9 cellular contexts compared by ENCODE assay signal in genomic region chr11:72737341-72737740, GRCh38. TPM values are rescaled to one million over a fixed set of nuclear protein-coding genes. Genes with fewer than 3 reads are reported as not detected.
DNase-seq lines count a peak whose midpoint lies in the region; ATAC-seq, FAIRE-seq and TF ChIP-seq lines count a peak whose summit lies in the region.
"Had no signal": no experiment of that assay in that cellular context is flagged by ENCODE, and none has a peak within 500 bp of the region (broad histone marks: within the 10 kb centered on the region; RNA-seq: fewer than 3 reads in every experiment).

No MANE protein-coding gene starts in this region.

- intact Hi-C loops in activated CD8-positive, alpha-beta T cell treated with anti-CD3 and anti-CD28 coated beads for 36 hours (cut with micrococcal nuclease), result no loop called here

- H3K27ac ChIP-seq in keratinocyte (ENCODE audit: control insufficient read depth, insufficient read depth, low read length) (peak overlapping the region; percentile 79), stomach smooth muscle (ENCODE audit: low read length) (peak overlapping the region; percentile 24)

- peaks cover 6% of the 10 kb centered on the region for H3K9me1 ChIP-seq in keratinocyte (ENCODE audit: control insufficient read depth, extremely low read depth, insufficient read depth, low read length)

- no peak overlapping the region for H2AFZ ChIP-seq in keratinocyte (ENCODE audit: control insufficient read depth, low read length)

- H3K27me3 ChIP-seq in keratinocyte (ENCODE audit: control insufficient read depth, extremely low read depth, insufficient read depth, low read length) (no peaks in the 10 kb centered on the region), stomach smooth muscle (ENCODE audit: control insufficient read depth in 1 of 2, insufficient read depth in 2 of 2, low read length in 2 of 2) (no peaks in the 10 kb centered on the region)

- H3K4me3 ChIP-seq in keratinocyte (ENCODE audit: control insufficient read depth in 2 of 3, extremely low read depth in 1 of 3, insufficient read depth in 2 of 3, low read depth in 1 of 3, low read length in 3 of 3), result no peak overlapping the region
- no peak overlapping the region for H3K4me3 ChIP-seq in stomach smooth muscle (ENCODE audit: low read length in 2 of 2)

- H3K9me3 Mint-ChIP-seq in activated CD8-positive, alpha-beta memory T cell treated with anti-CD3 and anti-CD28 coated beads, Interleukin-2, amount 10 ng/mL, durations not matched to agents 7 days and 5 days (ENCODE audit: low read depth), result no peaks in the 10 kb centered on the region
- H3K9me3 Mint-ChIP-seq in activated CD8-positive, alpha-beta T cell treated with anti-CD3 and anti-CD28 coated beads for 36 hours, result no peaks in the 10 kb centered on the region

- CTCF ChIA-PET in activated CD8-positive, alpha-beta memory T cell treated with anti-CD3 and anti-CD28 coated beads, Interleukin-2, amount 10 ng/mL, durations not matched to agents 7 days and 5 days (lab: Charles Lee), result interaction anchor here (1.0 to 3.1 kb wide), 7 partner anchors 9 to 448 kb away, joined by 3 to 19 read pairs (median 6); partner anchors contain the start of genes ATG16L2 and STARD10
- CTCF ChIA-PET in activated CD8-positive, alpha-beta T cell treated with anti-CD3 and anti-CD28 coated beads for 36 hours (lab: Charles Lee), result interaction anchor here (1.3 to 6.0 kb wide), 5 partner anchors 13 to 447 kb away, joined by 3 to 33 read pairs (median 5); partner anchors contain the start of gene STARD10

- H3K36me3 Mint-ChIP-seq in activated CD8-positive, alpha-beta memory T cell treated with anti-CD3 and anti-CD28 coated beads, Interleukin-2, amount 10 ng/mL, durations not matched to agents 7 days and 5 days, result peaks cover 1% of the 10 kb centered on the region
- H3K36me3 Mint-ChIP-seq in activated CD8-positive, alpha-beta T cell treated with anti-CD3 and anti-CD28 coated beads for 36 hours (ENCODE audit: low read depth), result no peaks in the 10 kb centered on the region

- no peak for TF ChIP-seq CTCF in activated CD8-positive, alpha-beta T cell treated with anti-CD3 and anti-CD28 coated beads for 36 hours (IDR thresholded peaks at IDR 0.05)
- no peak for TF ChIP-seq CTCF in keratinocyte (optimal IDR thresholded peaks at IDR 0.05 in 1 of 3, IDR thresholded peaks at IDR 0.05 in 1 of 3, conservative IDR thresholded peaks at IDR 0.05 in 1 of 3; ENCODE audit: extremely low read depth in 1 of 3, insufficient read depth in 2 of 3, low read length in 3 of 3)

- dilution Hi-C loops in keratinocyte (cut with MboI; ENCODE audit: extremely low pct_ligation_motif_present, low sequenced_read_pairs), result no loop called here

- peak overlapping the region; percentile 61 for H3K4me2 ChIP-seq in keratinocyte (ENCODE audit: control insufficient read depth, extremely low read depth, insufficient read depth, low read depth, low read length)

- H3K9me3 ChIP-seq in keratinocyte (ENCODE audit: control insufficient read depth, low read depth, low read length) (no peaks in the 10 kb centered on the region), stomach smooth muscle (ENCODE audit: control insufficient read depth in 2 of 2, low read length in 2 of 2) (no peaks in the 10 kb centered on the region)

- no peaks in the 10 kb centered on the region for H3K27me3 Mint-ChIP-seq in activated CD8-positive, alpha-beta memory T cell treated with anti-CD3 and anti-CD28 coated beads, Interleukin-2, amount 10 ng/mL, durations not matched to agents 7 days and 5 days
- no peaks in the 10 kb centered on the region for H3K27me3 Mint-ChIP-seq in activated CD8-positive, alpha-beta T cell treated with anti-CD3 and anti-CD28 coated beads for 36 hours

- TF ChIP-seq POLR2A in GM18505 (IDR thresholded peaks at IDR 0.05; ENCODE audit: borderline replicate concordance, extremely low read depth, insufficient read depth, insufficient read length), result no peak

- no peak overlapping the region for H3K4me3 Mint-ChIP-seq in activated CD8-positive, alpha-beta memory T cell treated with anti-CD3 and anti-CD28 coated beads, Interleukin-2, amount 10 ng/mL, durations not matched to agents 7 days and 5 days
- no peak overlapping the region for H3K4me3 Mint-ChIP-seq in activated CD8-positive, alpha-beta T cell treated with anti-CD3 and anti-CD28 coated beads for 36 hours

- H3K36me3 ChIP-seq in keratinocyte (ENCODE audit: control insufficient read depth in 2 of 2, extremely low read depth in 1 of 2, insufficient read depth in 2 of 2, low read length in 2 of 2) (peaks cover 0 to 14% of the 10 kb centered on the region in 2 experiments), stomach smooth muscle (ENCODE audit: control insufficient read depth in 2 of 2, insufficient read depth in 2 of 2, low read length in 2 of 2) (no peaks in the 10 kb centered on the region)

- no peaks in the 10 kb centered on the region for H4K20me1 ChIP-seq in keratinocyte (ENCODE audit: control insufficient read depth, extremely low read depth, insufficient read depth, low read length)

- H3K4me1 ChIP-seq in keratinocyte (ENCODE audit: control insufficient read depth, extremely low read depth, insufficient read depth, low read length) (peaks cover 53% of the 10 kb centered on the region), stomach smooth muscle (ENCODE audit: control insufficient read depth, insufficient read depth, low read length) (peaks cover 37% of the 10 kb centered on the region)

- no peak for ATAC-seq in activated CD8-positive, alpha-beta memory T cell treated with anti-CD3 and anti-CD28 coated beads, Interleukin-2, amount 10 ng/mL, durations not matched to agents 7 days and 5 days
- no peak for ATAC-seq in activated CD8-positive, alpha-beta T cell treated with anti-CD3 and anti-CD28 coated beads for 36 hours
- no peak for ATAC-seq in GM18505 (IDR thresholded peaks at IDR 0.05; ENCODE audit: unreplicated experiment)

- FAIRE-seq in keratinocyte (lab: Jason Lieb, UNC), result no peak
- FAIRE-seq: colon had no signal

- POLR2A ChIA-PET in activated CD8-positive, alpha-beta T cell treated with anti-CD3 and anti-CD28 coated beads for 36 hours (lab: Charles Lee), result interaction anchor here (0.6 to 1.5 kb wide), 5 partner anchors 10 to 774 kb away, joined by 3 to 5 read pairs (median 4); no protein-coding TSS in a partner anchor

- peak overlapping the region; percentile 94 for H3K27ac Mint-ChIP-seq in activated CD8-positive, alpha-beta memory T cell treated with anti-CD3 and anti-CD28 coated beads, Interleukin-2, amount 10 ng/mL, durations not matched to agents 7 days and 5 days
- H3K27ac Mint-ChIP-seq in activated CD8-positive, alpha-beta T cell treated with anti-CD3 and anti-CD28 coated beads for 36 hours, result peak overlapping the region; percentile 98

- H3K4me1 Mint-ChIP-seq in activated CD8-positive, alpha-beta memory T cell treated with anti-CD3 and anti-CD28 coated beads, Interleukin-2, amount 10 ng/mL, durations not matched to agents 7 days and 5 days, result peaks cover 64% of the 10 kb centered on the region
- H3K4me1 Mint-ChIP-seq in activated CD8-positive, alpha-beta T cell treated with anti-CD3 and anti-CD28 coated beads for 36 hours (ENCODE audit: low read depth), result peaks cover 61% of the 10 kb centered on the region

- H3K79me2 ChIP-seq in keratinocyte (ENCODE audit: control insufficient read depth, insufficient read depth, low read length), result peaks cover 22% of the 10 kb centered on the region

- H3K9ac ChIP-seq in keratinocyte (ENCODE audit: control insufficient read depth, extremely low read depth, insufficient read depth, low read length) (no peak overlapping the region), stomach smooth muscle (ENCODE audit: low read length in 2 of 2) (no peak overlapping the region)

- DNase-seq in activated CD8-positive, alpha-beta memory T cell treated with anti-CD3 and anti-CD28 coated beads, Interleukin-2, amount 10 ng/mL, durations not matched to agents 7 days and 5 days, result no peak
- DNase-seq in activated CD8-positive, alpha-beta memory T cell treated with anti-CD3 and anti-CD28 coated beads, Interleukin-2, amount 50 U/mL, for 48 hours, result no peak
- no peak for DNase-seq in activated CD8-positive, alpha-beta T cell treated with anti-CD3 and anti-CD28 coated beads for 36 hours
- DNase-seq in keratinocyte (ENCODE audit: low read depth, low spot score) (no peak), mucosa of gallbladder (ENCODE audit: low spot score) (no peak), NCI-H146 (lab: John Stamatoyannopoulos, UW) (no peak)

RNA-seq across cellular contexts. Expression of gene ARAP1, which starts 14.9 kb away (rescaled TPM):
- 100 to 1,000 TPM in 1 of 2 experiments, 10 to 100 TPM in 1; 96.5 to 104 TPM for total RNA-seq in activated CD8-positive, alpha-beta memory T cell treated with anti-CD3 and anti-CD28 coated beads, Interleukin-2, amount 10 ng/mL, durations not matched to agents 7 days and 5 days
- total RNA-seq in activated CD8-positive, alpha-beta T cell treated with anti-CD3 and anti-CD28 coated beads for 36 hours, result 10 to 100 TPM; 77.7 to 91.5 TPM
- polyA plus RNA-seq in keratinocyte, result 32.8 to 41.4 TPM (median 36.1 TPM) in 3 replicates
- polyA plus RNA-seq in keratinocyte (2011; ENCODE audit: low read depth), result 66.3 TPM
- 15.4 and 32.8 TPM in 2 replicates for polyA plus RNA-seq in keratinocyte (2011; cell fraction: cytosol; rRNA removed)
- polyA plus RNA-seq in keratinocyte (2011; cell fraction: nucleus; rRNA removed), result 67.7 and 82.5 TPM in 2 replicates
- 37.8 and 43.0 TPM in 2 replicates for polyA plus RNA-seq in keratinocyte (2012; ENCODE audit: low replicate concordance)
- 55.8 to 89.2 TPM (median 62.3 TPM) in 3 replicates for polyA minus RNA-seq in keratinocyte
- polyA minus RNA-seq in keratinocyte (2011; cell fraction: cytosol; rRNA and poly(A)+ RNA removed), result 79.2 TPM
- polyA minus RNA-seq in keratinocyte (2011; cell fraction: nucleus; rRNA and poly(A)+ RNA removed), result 59.9 and 66.4 TPM in 2 replicates
- total RNA-seq in mucosa of gallbladder, result 129 TPM

RNA-seq across cellular contexts. Expression of gene STARD10, which starts 56.5 kb away (rescaled TPM):
- 10 to 100 TPM in 1 of 2 experiments, 1 to 10 TPM in 1; 8.4 to 18.4 TPM for total RNA-seq in activated CD8-positive, alpha-beta memory T cell treated with anti-CD3 and anti-CD28 coated beads, Interleukin-2, amount 10 ng/mL, durations not matched to agents 7 days and 5 days
- total RNA-seq in activated CD8-positive, alpha-beta T cell treated with anti-CD3 and anti-CD28 coated beads for 36 hours, result 1 to 10 TPM; 8.1 to 8.6 TPM
- 67.0 to 115 TPM (median 79.2 TPM) in 3 replicates for polyA plus RNA-seq in keratinocyte
- polyA plus RNA-seq in keratinocyte (2011; ENCODE audit: low read depth), result 37.5 TPM
- 85.7 and 109 TPM in 2 replicates for polyA plus RNA-seq in keratinocyte (2011; cell fraction: cytosol; rRNA removed)
- polyA plus RNA-seq in keratinocyte (2011; cell fraction: nucleus; rRNA removed), result 33.0 and 34.4 TPM in 2 replicates
- polyA plus RNA-seq in keratinocyte (2012; ENCODE audit: low replicate concordance), result 60.4 and 67.0 TPM in 2 replicates
- 60.1 to 123 TPM (median 113 TPM) in 3 replicates for polyA minus RNA-seq in keratinocyte
- 104 TPM for polyA minus RNA-seq in keratinocyte (2011; cell fraction: cytosol; rRNA and poly(A)+ RNA removed)
- polyA minus RNA-seq in keratinocyte (2011; cell fraction: nucleus; rRNA and poly(A)+ RNA removed), result 18.1 and 21.2 TPM in 2 replicates
- 540 TPM for total RNA-seq in mucosa of gallbladder

Comparison
In these comparisons a context has a peak if more than half of its experiments do, and no peak if none do; other contexts are left out.
1. RNA of gene STARD10, which starts 56.5 kb away (total RNA-seq): 540 TPM in mucosa of gallbladder (single experiment); 8.4 to 18.4 TPM in activated CD8-positive, alpha-beta memory T cell treated with anti-CD3 and anti-CD28 coated beads, Interleukin-2, amount 10 ng/mL, durations not matched to agents 7 days and 5 days and 8.1 to 8.6 TPM in activated CD8-positive, alpha-beta T cell treated with anti-CD3 and anti-CD28 coated beads for 36 hours; every median in the first group is over 10 times any median in the second.